In genomic region chr2:162343824-162344616, GRCh38 we compare ENCODE assay signal across 8 cellular contexts. TPM values are rescaled to one million over a fixed set of nuclear protein-coding genes. Genes with fewer than 3 reads are reported as not detected.
A peak's percentile ranks its signal among the peaks of the same experiment; 100 is the strongest.
DNase-seq lines count a peak whose midpoint lies in the region; ATAC-seq and FAIRE-seq lines count a peak whose summit lies in the region.

Gene GCA (plus strand): TSS chr2:162344132. CDS start chr2:162344249, 117 bp downstream.

- H3K4me3 ChIP-seq in mucosa of stomach (ENCODE audit: low read length): peak within 1 kb of the TSS; percentile 96

- no peaks in the 10 kb centered on the region for H3K9me3 Mint-ChIP-seq in IgD-negative memory B cell
- no peaks in the 10 kb centered on the region for H3K9me3 Mint-ChIP-seq in activated T-cell treated with anti-CD3 and anti-CD28 coated beads, Interleukin-2, amount 50 U/mL, for 72 hours

- no peaks in the 10 kb centered on the region for H3K27me3 Mint-ChIP-seq in IgD-negative memory B cell
- no peaks in the 10 kb centered on the region for H3K27me3 Mint-ChIP-seq in activated T-cell treated with anti-CD3 and anti-CD28 coated beads, Interleukin-2, amount 50 U/mL, for 72 hours (ENCODE audit: low read depth)

- peak within 1 kb of the TSS; percentile 90 to 99 (median 93) for H3K4me3 Mint-ChIP-seq in IgD-negative memory B cell
- H3K4me3 Mint-ChIP-seq in activated T-cell treated with anti-CD3 and anti-CD28 coated beads, Interleukin-2, amount 50 U/mL, for 72 hours: peak within 1 kb of the TSS; percentile 90 to 97

- DNase-seq in DMS114 treated with DMSO at 0.1 percent for 48 hours (lab: John Stamatoyannopoulos, UW; ENCODE audit: unreplicated experiment): peak; percentile 86
- DNase-seq in RCC 7860 (ENCODE audit: low spot score): peak; percentile 91
- DNase-seq in activated T-cell treated with anti-CD3 and anti-CD28 coated beads, Interleukin-2, amount 50 U/mL, for 72 hours: peak; percentile 98 to 99
- peak; percentile 98 for DNase-seq in stimulated activated CD8-positive, alpha-beta memory T cell treated with anti-CD3 and anti-CD28 coated beads, Interleukin-4, amount 100 ng/mL, for 48 hours

- H3K9me3 ChIP-seq in mucosa of stomach (ENCODE audit: control insufficient read depth, low read length): no peaks in the 10 kb centered on the region

- H3K4me1 ChIP-seq in mucosa of stomach (ENCODE audit: control insufficient read depth, insufficient read depth, low read length): no peaks in the 10 kb centered on the region

- no peaks in the 10 kb centered on the region for H3K36me3 Mint-ChIP-seq in IgD-negative memory B cell
- peaks cover 0 to 2% of the 10 kb centered on the region in 2 donors for H3K36me3 Mint-ChIP-seq in activated T-cell treated with anti-CD3 and anti-CD28 coated beads, Interleukin-2, amount 50 U/mL, for 72 hours (ENCODE audit: insufficient read depth in 2 of 2)

- FAIRE-seq in RCC 7860 (lab: Jason Lieb, UNC): peak; percentile 90

- H3K9ac ChIP-seq in mucosa of stomach (ENCODE audit: low read length): peak within 1 kb of the TSS; percentile 92

- no peaks in the 10 kb centered on the region for H3K27me3 ChIP-seq in mucosa of stomach (ENCODE audit: control insufficient read depth, insufficient read depth, low read length)

- no peaks in the 10 kb centered on the region for H3K36me3 ChIP-seq in mucosa of stomach (ENCODE audit: control insufficient read depth, insufficient read depth, low read length)

- peaks cover 12 to 21% (median 13%) of the 10 kb centered on the region in 3 donors for H3K4me1 Mint-ChIP-seq in IgD-negative memory B cell
- peaks cover 16% of the 10 kb centered on the region for H3K4me1 Mint-ChIP-seq in activated T-cell treated with anti-CD3 and anti-CD28 coated beads, Interleukin-2, amount 50 U/mL, for 72 hours (ENCODE audit: low read depth)

- ATAC-seq in GM21529 (IDR thresholded peaks at IDR 0.05; ENCODE audit: unreplicated experiment): peak; percentile 98
- peak; percentile 99 for ATAC-seq in activated T-cell treated with anti-CD3 and anti-CD28 coated beads, Interleukin-2, amount 50 U/mL, for 72 hours (replicated peaks in 1 of 2)
- ATAC-seq in esophagus mucosa: peak; percentile 100

- H3K27ac Mint-ChIP-seq in IgD-negative memory B cell: peak within 1 kb of the TSS; percentile 83 to 96 (median 84)
- peak within 1 kb of the TSS; percentile 92 for H3K27ac Mint-ChIP-seq in activated T-cell treated with anti-CD3 and anti-CD28 coated beads, Interleukin-2, amount 50 U/mL, for 72 hours

RNA-seq across cellular contexts. Expression of gene GCA, which starts in this region (rescaled TPM):
- 52.4 TPM for polyA plus RNA-seq in IgD-negative memory B cell
- 10 to 100 TPM; 18.7 to 22.2 TPM for total RNA-seq in activated T-cell treated with anti-CD3 and anti-CD28 coated beads, Interleukin-2, amount 50 U/mL, for 72 hours
- total RNA-seq in esophagus mucosa: 7.1 TPM

Comparison
In these comparisons a context has a peak if more than half of its experiments do, and no peak if none do; other contexts are left out.
1. Peak in every context shown above with its lines: DNase-seq, ATAC-seq and H3K4me3 ChIP-seq.